In genomic region chr19:29381353-29382203, GRCh38 we compare ENCODE assay signal across 21 cellular contexts.
DNase-seq lines count a peak whose midpoint lies in the region; ATAC-seq, FAIRE-seq and TF ChIP-seq lines count a peak whose summit lies in the region.
"Had no signal": no experiment of that assay in that cellular context is flagged by ENCODE, and none has a peak within 500 bp of the region (broad histone marks: within the 10 kb centered on the region; RNA-seq: fewer than 3 reads in every experiment).

No MANE protein-coding gene starts in this region.

- H4K20me1 ChIP-seq in HepG2 (ENCODE audit: insufficient read depth, low read length): no peaks in the 10 kb centered on the region

- DNase-seq in cardiac septum (ENCODE audit: low spot score) (peak; percentile 33), left cardiac atrium (no peak), HepG2 (ENCODE audit: low spot score) (no peak), retina (peak; percentile 1), 8988T (no peak), A673 (ENCODE audit: low spot score) (no peak), trophoblast cell (no peak)
- DNase-seq in effector CD4-positive, alpha-beta T cell: no peak
- DNase-seq: DND-41, GM23248, NCI-H1436, NCI-H2081, NCI-H510A treated with DMSO at 0.1 percent for 48 hours, NCI-H82 had no signal

- no peak overlapping the region for H3K27ac ChIP-seq in HepG2 (ENCODE audit: extremely low read length, insufficient read depth, low read length)
- H3K27ac ChIP-seq in A673 (ENCODE audit: low read depth, low read length, poor library complexity, severe bottlenecking): no peak overlapping the region
- no peak overlapping the region for H3K27ac ChIP-seq in trophoblast cell (ENCODE audit: low read depth, low read length)
- H3K27ac ChIP-seq: A549, C4-2B, GM23248, KMS-11 had no signal

- POLR2A ChIA-PET in HepG2 (lab: Yijun Ruan, JAX) (no interaction called here), A673 (lab: Charles Lee; ENCODE audit: low non-redundant PET) (no interaction called here)

- no peak overlapping the region for H2AFZ ChIP-seq in HepG2 (ENCODE audit: low read length)
- H2AFZ ChIP-seq in trophoblast cell (ENCODE audit: insufficient read depth, low read length, poor library complexity): no peak overlapping the region
- H2AFZ ChIP-seq: GM23248 had no signal

- H2BK12ac ChIP-seq in trophoblast cell (ENCODE audit: low read length): no peak overlapping the region

- no peak overlapping the region for H2AK5ac ChIP-seq in trophoblast cell (ENCODE audit: low read length)

- no peak for TF ChIP-seq CTCF in HepG2 (CRISPR knock-in tag; IDR thresholded peaks at IDR 0.05)
- no peak for TF ChIP-seq CTCF in A673 (conservative IDR thresholded peaks at IDR 0.05; ENCODE audit: low read depth, low read length)

- TF ChIP-seq EP300 in HepG2 (IDR thresholded peaks at IDR 0.05; ENCODE audit: low read depth in 2 of 2, low read length in 2 of 2) (no peak), HepG2 (CRISPR knock-in tag; IDR thresholded peaks at IDR 0.05; ENCODE audit: borderline replicate concordance) (no peak)

- 39% methylated on average over 12 of the region's 17 CpGs for WGBS in HepG2 (ENCODE audit: low lambda C conversion rate)
- no CpG with 5 or more reads among the region's 17 CpGs for WGBS in trophoblast cell (ENCODE audit: extremely low coverage, insufficient coverage, insufficient read length)

- H2BK120ac ChIP-seq in trophoblast cell (ENCODE audit: insufficient read depth, low read length, poor library complexity): no peak overlapping the region

- FAIRE-seq in HepG2 (lab: Jason Lieb, UNC): no peak
- FAIRE-seq: A549, G401.6, GM12878, GM18507 had no signal

- ATAC-seq in left cardiac atrium (no peak), HepG2 (no peak)
- ATAC-seq: A549, GM12878, Right ventricle myocardium inferior had no signal

- no TSS peak for BruUV-seq in HepG2 (replicated peaks; lab: Mats Ljungman, UMichigan)
- no TSS peak for BruUV-seq in A673 (replicated peaks; lab: Mats Ljungman, UMichigan)

- TF ChIP-seq POLR2A in HepG2 (IDR thresholded peaks at IDR 0.05; ENCODE audit: insufficient read depth in 1 of 2, low read depth in 2 of 2, low read length in 2 of 2): no peak

- no peak overlapping the region for H3K14ac ChIP-seq in trophoblast cell (ENCODE audit: low read length)

- H3K9ac ChIP-seq in HepG2 (ENCODE audit: insufficient read depth, low read depth, low read length): no peak overlapping the region
- H3K9ac ChIP-seq in trophoblast cell (ENCODE audit: low read length): no peak overlapping the region
- H3K9ac ChIP-seq: GM23248, KMS-11 had no signal

- no peak overlapping the region for H3K4ac ChIP-seq in trophoblast cell (ENCODE audit: low read depth, low read length)

- no peak overlapping the region for H4K12ac ChIP-seq in trophoblast cell (ENCODE audit: low read depth, low read length)

- H3K18ac ChIP-seq in trophoblast cell (ENCODE audit: low read length): no peak overlapping the region

- no peaks in the 10 kb centered on the region for H3K79me1 ChIP-seq in trophoblast cell (ENCODE audit: low read length)

- H4K8ac ChIP-seq in trophoblast cell (ENCODE audit: low read depth, low read length): no peak overlapping the region

- H4K91ac ChIP-seq in trophoblast cell (ENCODE audit: low read depth, low read length): no peak overlapping the region

- intact Hi-C loops in cardiac septum (cut with DNase I) (no loop called here), left cardiac atrium (cut with DNase I) (no loop called here), HepG2 (cut with micrococcal nuclease; ENCODE audit: unreplicated experiment) (no loop called here), A673 (cut with micrococcal nuclease; ENCODE audit: unreplicated experiment) (no loop called here)

- no peak overlapping the region for H3K23ac ChIP-seq in trophoblast cell (ENCODE audit: low read length)

- H3K36me3 ChIP-seq in HepG2 (replicated peaks in 1 of 2; ENCODE audit: control insufficient read depth in 1 of 2, insufficient read depth in 2 of 2, low read length in 2 of 2) (no peaks in the 10 kb centered on the region), A673 (ENCODE audit: insufficient read depth, low read length, poor library complexity, severe bottlenecking) (no peaks in the 10 kb centered on the region), trophoblast cell (ENCODE audit: control insufficient read depth in 1 of 2, insufficient read depth in 2 of 2, low read length in 2 of 2) (no peaks in the 10 kb centered on the region)

- CTCF ChIA-PET in HepG2 (lab: Yijun Ruan, JAX; ENCODE audit: low intra/inter-chr PET ratio, low total read pairs): no interaction called here
- CTCF ChIA-PET in A673 (lab: Charles Lee): no interaction called here

- H2BK5ac ChIP-seq in trophoblast cell (ENCODE audit: low read depth, low read length, poor library complexity): no peak overlapping the region

- H3K4me3 ChIP-seq in HepG2 (replicated peaks in 1 of 3; ENCODE audit: insufficient read depth in 1 of 3, low read depth in 2 of 3, low read length in 3 of 3) (no peak overlapping the region), A673 (ENCODE audit: low read depth, low read length, poor library complexity, severe bottlenecking) (no peak overlapping the region), trophoblast cell (ENCODE audit: low read depth, low read length) (no peak overlapping the region)
- H3K4me3 ChIP-seq: A549, GM12878, GM23248 had no signal

- peaks cover 0 to 1% of the 10 kb centered on the region in 2 experiments; a peak in 1 of 5 replicates for H3K27me3 ChIP-seq in HepG2 (ENCODE audit: control insufficient read depth in 1 of 2, insufficient read depth in 2 of 2, low read length in 2 of 2)
- H3K27me3 ChIP-seq in A673 (replicated peaks; ENCODE audit: insufficient read depth, low read depth, low read length, poor library complexity): no peaks in the 10 kb centered on the region
- H3K27me3 ChIP-seq in trophoblast cell (ENCODE audit: insufficient read depth, low read length): no peaks in the 10 kb centered on the region

- H3K4me2 ChIP-seq in HepG2 (ENCODE audit: low read depth, low read length): no peak overlapping the region
- no peak overlapping the region for H3K4me2 ChIP-seq in trophoblast cell (ENCODE audit: low read length)
- H3K4me2 ChIP-seq: A549, KMS-11 had no signal

- in situ Hi-C loops in HepG2 (cut with HindIII; ENCODE audit: extremely low pct_ligation_motif_present, low pct_unique_long_range_greater_than_20kb): no loop called here

- H3K4me1 ChIP-seq in HepG2 (ENCODE audit: insufficient read depth, low read length) (no peaks in the 10 kb centered on the region), A673 (ENCODE audit: insufficient read depth, low read length, poor library complexity, severe bottlenecking) (no peaks in the 10 kb centered on the region), trophoblast cell (ENCODE audit: control insufficient read depth in 1 of 2, insufficient read depth in 2 of 2, low read length in 2 of 2) (no peaks in the 10 kb centered on the region)
- H3K4me1 ChIP-seq: A549 had no signal

- TF ChIP-seq RAD21 in HepG2 (CRISPR knock-in tag; IDR thresholded peaks at IDR 0.05): no peak

- no peaks in the 10 kb centered on the region for H3K79me2 ChIP-seq in HepG2 (ENCODE audit: insufficient read depth, low read length)
- H3K79me2 ChIP-seq in trophoblast cell (ENCODE audit: control insufficient read depth, insufficient read depth, low read length, poor library complexity): no peaks in the 10 kb centered on the region

- H3K9me3 ChIP-seq in HepG2 (ENCODE audit: low read length): no peaks in the 10 kb centered on the region
- H3K9me3 ChIP-seq in A673 (ENCODE audit: low read depth, low read length, poor library complexity, severe bottlenecking): no peaks in the 10 kb centered on the region
- peaks cover 2% of the 10 kb centered on the region for H3K9me3 ChIP-seq in trophoblast cell (ENCODE audit: insufficient read depth, low read depth, low read length)
- H3K9me3 ChIP-seq: A549 had no signal

TF ChIP-seq in HepG2, 621 proteins besides CTCF, POLR2A, EP300 and RAD21:
- TF ChIP-seq TEF (CRISPR knock-in tag; IDR thresholded peaks at IDR 0.05) (no peak), CEBPB (IDR thresholded peaks at IDR 0.05; ENCODE audit: borderline replicate concordance, low read depth, low read length) (0 out of 2 replicates have a peak, but pooled peaks have one; percentile 2)
TF ChIP-seq in HepG2: peak in this region for 1.

Comparison
In these comparisons a context has a peak if more than half of its experiments do, and no peak if none do; other contexts are left out.
1. DNase-seq: peak in cardiac septum (single experiment) and retina (single experiment); none in left cardiac atrium (single experiment), HepG2 (single experiment), effector CD4-positive, alpha-beta T cell (single experiment), 8988T (single experiment), A673 (single experiment) and trophoblast cell (0 of 2).